23 cellular contexts compared by ENCODE assay signal in genomic region chr4:136750898-136751297, GRCh38.
A peak's percentile ranks its signal among the peaks of the same experiment; 100 is the strongest.
DNase-seq lines count a peak whose midpoint lies in the region; TF ChIP-seq lines count a peak whose summit lies in the region.
"Had no signal": no experiment of that assay in that cellular context is flagged by ENCODE, and none has a peak within 500 bp of the region (broad histone marks: within the 10 kb centered on the region; RNA-seq: fewer than 3 reads in every experiment).

No MANE protein-coding gene starts in this region.

- no peaks in the 10 kb centered on the region for H3K4me1 ChIP-seq in PC-9 (replicated peaks; ENCODE audit: insufficient read depth)
- H3K4me1 ChIP-seq: BE2C, upper lobe of left lung had no signal

- H3F3A ChIP-seq in PC-9 (ENCODE audit: insufficient read depth, low read depth), result no peaks in the 10 kb centered on the region

- H3K4me2 ChIP-seq in PC-9, result no peak overlapping the region
- H3K4me2 ChIP-seq: hepatocyte had no signal

- no peak overlapping the region for H3K4me3 ChIP-seq in PC-9
- no peak overlapping the region for H3K4me3 ChIP-seq in skeletal muscle cell (ENCODE audit: low read depth, low read length)
- no peak overlapping the region for H3K4me3 ChIP-seq in brain microvascular endothelial cell (ENCODE audit: low read depth, low read length)
- H3K4me3 ChIP-seq: hepatocyte, pancreas, upper lobe of left lung had no signal

- H3K79me2 ChIP-seq in PC-9 (ENCODE audit: low read depth), result no peaks in the 10 kb centered on the region
- H3K79me2 ChIP-seq: hepatocyte had no signal

- POLR2A ChIA-PET in PC-9 (lab: Charles Lee; ENCODE audit: unreplicated experiment), result no interaction called here

- no peak overlapping the region for H3K27ac ChIP-seq in PC-9
- H3K27ac ChIP-seq in brain microvascular endothelial cell, result no peak overlapping the region
- H3K27ac ChIP-seq: hepatocyte, pancreas, upper lobe of left lung had no signal

- H4K20me1 ChIP-seq in PC-9 (ENCODE audit: insufficient read depth), result no peaks in the 10 kb centered on the region

- H2AFZ ChIP-seq in PC-9, result 0 out of 2 replicates have a peak overlapping the region, but pooled peaks have one; percentile 60
- H2AFZ ChIP-seq: hepatocyte had no signal

- CTCF ChIA-PET in PC-9 (lab: Charles Lee), result no interaction called here

- no peaks in the 10 kb centered on the region for H3K27me3 ChIP-seq in PC-9 (ENCODE audit: insufficient read depth, low read depth)
- no peaks in the 10 kb centered on the region for H3K27me3 ChIP-seq in brain microvascular endothelial cell (replicated peaks)
- H3K27me3 ChIP-seq: BE2C, hepatocyte, pancreas, upper lobe of left lung had no signal

- H3K36me3 ChIP-seq in PC-9 (ENCODE audit: low read depth), result no peaks in the 10 kb centered on the region
- H3K36me3 ChIP-seq in brain microvascular endothelial cell (replicated peaks), result no peaks in the 10 kb centered on the region
- H3K36me3 ChIP-seq: BE2C, pancreas, upper lobe of left lung had no signal

- BruUV-seq in PC-9 (replicated peaks; lab: Mats Ljungman, UMichigan), result no TSS peak

- no peaks in the 10 kb centered on the region for H3K9me3 ChIP-seq in PC-9 (ENCODE audit: insufficient read depth, low read depth)
- H3K9me3 ChIP-seq: BE2C, pancreas, upper lobe of left lung had no signal

- H3K9me2 ChIP-seq in PC-9 (ENCODE audit: insufficient read depth), result no peaks in the 10 kb centered on the region

- TF ChIP-seq CTCF in PC-9 (conservative IDR thresholded peaks at IDR 0.05) (no peak), brain microvascular endothelial cell (IDR thresholded peaks at IDR 0.05; ENCODE audit: low read depth, low read length, missing control alignments) (no peak)

- intact Hi-C loops in PC-9 (cut with micrococcal nuclease; ENCODE audit: unreplicated experiment), result no loop called here

- DNase-seq in NCI-H748 (lab: John Stamatoyannopoulos, UW; ENCODE audit: unreplicated experiment) (peak; percentile 13), NCI-H748 treated with DMSO at 0.1 percent for 48 hours (lab: John Stamatoyannopoulos, UW) (no peak), PC-9 (no peak), fibroblast of gingiva (ENCODE audit: low read depth) (peak; percentile 21), skeletal muscle cell (ENCODE audit: low read depth) (peak; percentile 15), brain microvascular endothelial cell (no peak)
- DNase-seq in activated effector memory CD4-positive, alpha-beta T cell treated with anti-CD3 and anti-CD28 coated beads, Interleukin-2, amount 50 U/mL, for 16 hours, result no peak
- no peak for DNase-seq in activated effector memory CD4-positive, alpha-beta T cell treated with Interleukin-2 at 50 U/mL for 16 hours
- DNase-seq: activated CD4-positive, alpha-beta T cell treated with anti-CD3 and anti-CD28 coated beads, Interleukin-2, amount 10 ng/mL, durations not matched to agents 7 days and 5 days; activated gamma-delta T cell treated with Interleukin-2 at 50 U/mL for 16 hours; amygdala; BE2C; COR-L47; effector CD8-positive, alpha-beta T cell; kidney; MM.1S; naive thymus-derived CD4-positive, alpha-beta T cell; NCI-H187 treated with DMSO at 0.1 percent for 48 hours; NCI-H446; pancreas; stimulated activated CD4-positive, alpha-beta T cell treated with anti-CD3 and anti-CD28 coated beads, Interleukin-2, amount 100 ng/mL, for 24 hours; upper lobe of left lung had no signal

- in situ Hi-C loops in brain microvascular endothelial cell (cut with HindIII; ENCODE audit: low pct_ligation_motif_present, low sequenced_read_pairs), result no loop called here

Comparison
In these comparisons a context has a peak if more than half of its experiments do, and no peak if none do; other contexts are left out.
1. DNase-seq: peak in NCI-H748 (single experiment), fibroblast of gingiva (single experiment) and skeletal muscle cell (single experiment); none in NCI-H748 treated with DMSO at 0.1 percent for 48 hours (single experiment), PC-9 (0 of 2), activated effector memory CD4-positive, alpha-beta T cell treated with anti-CD3 and anti-CD28 coated beads, Interleukin-2, amount 50 U/mL, for 16 hours (single experiment), activated effector memory CD4-positive, alpha-beta T cell treated with Interleukin-2 at 50 U/mL for 16 hours (single experiment) and brain microvascular endothelial cell (single experiment).